Comparison of ENCODE assay signal across 13 cellular contexts in the genomic region with DNA sequence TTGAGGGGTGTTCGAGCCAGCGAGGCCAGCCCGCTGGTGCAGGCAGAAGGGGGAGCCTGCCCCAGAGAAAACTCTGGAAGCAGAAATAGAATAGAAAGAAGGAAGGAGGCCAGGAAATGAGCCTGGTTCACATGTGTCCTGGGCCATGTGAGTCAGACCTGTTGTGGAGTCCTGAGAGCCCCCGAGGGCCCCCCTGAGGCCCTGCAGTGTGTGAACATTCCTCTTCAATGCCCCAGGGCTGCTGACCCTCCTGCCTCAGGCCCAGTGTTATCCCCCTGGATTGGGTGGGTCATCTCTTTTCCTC. TPM values are rescaled to one million over a fixed set of nuclear protein-coding genes. Genes with fewer than 3 reads are reported as not detected.
A peak's percentile ranks its signal among the peaks of the same experiment; 100 is the strongest.
DNase-seq lines count a peak whose midpoint lies in the region; TF ChIP-seq lines count a peak whose summit lies in the region.
"Had no signal": no experiment of that assay in that cellular context is flagged by ENCODE, and none has a peak within 500 bp of the region (broad histone marks: within the 10 kb centered on the region; RNA-seq: fewer than 3 reads in every experiment).

No MANE protein-coding gene starts in this region.

- H3K79me2 ChIP-seq in osteoblast (ENCODE audit: insufficient read depth, low read length): peaks cover 83% of the 10 kb centered on the region

- peak overlapping the region; percentile 85 for H3K27ac ChIP-seq in osteoblast (ENCODE audit: low read depth, low read length)

- H4K20me1 ChIP-seq in osteoblast (ENCODE audit: insufficient read depth, low read length): peaks cover 80% of the 10 kb centered on the region

- peaks cover 81% of the 10 kb centered on the region for H3K36me3 ChIP-seq in osteoblast (ENCODE audit: insufficient read depth, low read length)

- no peak overlapping the region for H2AFZ ChIP-seq in osteoblast (ENCODE audit: low read length)

- H3K4me2 ChIP-seq in osteoblast (ENCODE audit: insufficient read depth, low read length): peak overlapping the region; percentile 3

- H3K9me3 ChIP-seq in osteoblast (ENCODE audit: low read depth, low read length): no peaks in the 10 kb centered on the region
- H3K9me3 ChIP-seq: adrenal gland had no signal

- TF ChIP-seq CTCF in fibroblast of villous mesenchyme (IDR thresholded peaks at IDR 0.05; ENCODE audit: insufficient read depth, low read depth, low read length) (no peak), osteoblast (IDR thresholded peaks at IDR 0.05; ENCODE audit: extremely low read depth, low read depth, low read length) (no peak)

- DNase-seq in AG08395 (ENCODE audit: low spot score) (peak; percentile 58), RPMI7951 (ENCODE audit: low read depth) (peak; percentile 72), fibroblast of villous mesenchyme (ENCODE audit: low read depth) (peak; percentile 64), osteoblast (ENCODE audit: insufficient read length, low spot score, missing footprints) (peak; percentile 87), NCI-H510A treated with DMSO at 0.1 percent for 48 hours (lab: John Stamatoyannopoulos, UW) (no peak), amniotic stem cell (lab: John Stamatoyannopoulos, UW) (no peak), NCI-H2196 treated with DMSO at 0.1 percent for 48 hours (lab: John Stamatoyannopoulos, UW; ENCODE audit: unreplicated experiment) (no peak)
- DNase-seq in activated naive CD4-positive, alpha-beta T cell treated with Interleukin-2 at 50 U/mL for 16 hours: no peak
- DNase-seq: activated CD4-positive, alpha-beta T cell treated with anti-CD3 and anti-CD28 coated beads, Interleukin-2, amount 50 U/mL, for 1 hour; adrenal gland; stimulated activated CD8-positive, alpha-beta memory T cell treated with anti-CD3 and anti-CD28 coated beads, Interleukin-4, amount 100 ng/mL, for 48 hours had no signal

- H3K4me3 ChIP-seq in fibroblast of villous mesenchyme (ENCODE audit: low read depth, low read length) (no peak overlapping the region), osteoblast (ENCODE audit: insufficient read depth, low read length) (no peak overlapping the region)
- H3K4me3 ChIP-seq: adrenal gland had no signal

- no peaks in the 10 kb centered on the region for H3K27me3 ChIP-seq in osteoblast (ENCODE audit: insufficient read depth, low read length)
- H3K27me3 ChIP-seq: adrenal gland had no signal

- peaks cover 78% of the 10 kb centered on the region for H3K4me1 ChIP-seq in osteoblast (ENCODE audit: insufficient read depth, low read length)

RNA-seq across cellular contexts. Expression of gene LRP1-AS, which starts 0.2 kb away (rescaled TPM):
- not detected in 2 replicates for total RNA-seq in RPMI7951 (2014; rRNA removed; shearing (Covaris generic))
- total RNA-seq in fibroblast of villous mesenchyme: not detected in 2 replicates
- not detected in 2 replicates for total RNA-seq in osteoblast
- total RNA-seq: adrenal gland, B cell, posterior vena cava had no signal

RNA-seq across cellular contexts. Expression of gene LRP1, which starts 19.3 kb away (rescaled TPM):
- total RNA-seq in RPMI7951 (2014; rRNA removed; shearing (Covaris generic)): 28.8 and 31.6 TPM in 2 replicates
- total RNA-seq in fibroblast of villous mesenchyme (228 and 277 TPM in 2 replicates), osteoblast (744 and 789 TPM in 2 replicates)

RNA-seq across cellular contexts. Expression of gene STAT6, which starts 36.4 kb away (rescaled TPM):
- 29.4 and 33.0 TPM in 2 replicates for total RNA-seq in RPMI7951 (2014; rRNA removed; shearing (Covaris generic))
- total RNA-seq in fibroblast of villous mesenchyme (81.5 and 81.6 TPM in 2 replicates), osteoblast (149 and 167 TPM in 2 replicates)

RNA-seq across cellular contexts. Expression of gene NAB2, which starts 58.7 kb away (rescaled TPM):
- total RNA-seq in RPMI7951 (2014; rRNA removed; shearing (Covaris generic)): 10.9 and 17.6 TPM in 2 replicates
- total RNA-seq in fibroblast of villous mesenchyme (38.0 and 39.6 TPM in 2 replicates), osteoblast (53.6 and 70.9 TPM in 2 replicates)

Comparison
In these comparisons a context has a peak if more than half of its experiments do, and no peak if none do; other contexts are left out.
1. DNase-seq: peak in AG08395 (single experiment), RPMI7951 (single experiment), fibroblast of villous mesenchyme (single experiment) and osteoblast (single experiment); none in NCI-H510A treated with DMSO at 0.1 percent for 48 hours (single experiment), activated naive CD4-positive, alpha-beta T cell treated with Interleukin-2 at 50 U/mL for 16 hours (single experiment), amniotic stem cell (single experiment) and NCI-H2196 treated with DMSO at 0.1 percent for 48 hours (single experiment).